ENCODE assay signal across 15 cellular contexts in genomic region chr20:7694940-7695567, GRCh38.
"Had no signal": no experiment of that assay in that cellular context is flagged by ENCODE, and none has a peak within 500 bp of the region (broad histone marks: within the 10 kb centered on the region; RNA-seq: fewer than 3 reads in every experiment).

No MANE protein-coding gene starts in this region.

- DNase-seq: activated CD4-positive, alpha-beta T cell treated with anti-CD3 and anti-CD28 coated beads, Interleukin-2, amount 50 U/mL, for 4 hours; activated T-cell treated with anti-CD3 and anti-CD28 coated beads for 4 hours; dermis blood vessel endothelial cell; effector memory CD8-positive, alpha-beta T cell; heart left ventricle; kidney; left ventricle myocardium inferior; naive B cell; spleen; stimulated activated naive B cell treated with anti-CD40 and anti-IgM and Interleukin-4, amounts not matched to agents 10 μg/mL and 1 μg/mL and 100 μg/mL, for 72 hours; SW 1271; tibial artery had no signal

- H3K4me3 ChIP-seq: gastroesophageal sphincter, heart left ventricle, left ventricle myocardium inferior, prostate gland, right atrium auricular region, spleen, tibial artery had no signal

- ATAC-seq: effector memory CD8-positive, alpha-beta T cell; gastroesophageal sphincter; heart left ventricle; stimulated activated naive B cell treated with anti-CD40 and anti-IgM and Interleukin-4, amounts not matched to agents 10 μg/mL and 1 μg/mL and 100 μg/mL, for 72 hours had no signal
